Comparison of ENCODE assay signal across 1 cellular context in genomic region chr20:50916257-50916656, GRCh38.
TF ChIP-seq lines count a peak whose summit lies in the region.

No MANE protein-coding gene starts in this region.

TF ChIP-seq in HEK293, 187 proteins besides CTCF, POLR2A, EP300 and RAD21 (continued from another document):
- no peak for TF ChIP-seq ZBTB48 (tag by site-specific recombination; IDR thresholded peaks at IDR 0.05)
- TF ChIP-seq ZNF596 (tag by site-specific recombination; IDR thresholded peaks at IDR 0.05), result no peak
- TF ChIP-seq ZNF416 (tag by site-specific recombination; IDR thresholded peaks at IDR 0.05), result no peak
- no peak for TF ChIP-seq ZNF791 (tag by site-specific recombination; IDR thresholded peaks at IDR 0.05)
- no peak for TF ChIP-seq PATZ1 (tag by site-specific recombination; IDR thresholded peaks at IDR 0.05)
- TF ChIP-seq ZFHX2 (tag by site-specific recombination; conservative IDR thresholded peaks at IDR 0.05), result no peak
- TF ChIP-seq ZBTB1 (tag by site-specific recombination; IDR thresholded peaks at IDR 0.05), result no peak
- no peak for TF ChIP-seq ZNF654 (tag by site-specific recombination; IDR thresholded peaks at IDR 0.05; ENCODE audit: low read depth)
- no peak for TF ChIP-seq ZIC2 (tag by site-specific recombination; IDR thresholded peaks at IDR 0.05)
- no peak for TF ChIP-seq ZNF311 (tag by site-specific recombination; IDR thresholded peaks at IDR 0.05; ENCODE audit: borderline replicate concordance)
- no peak for TF ChIP-seq REPIN1 (tag by site-specific recombination; IDR thresholded peaks at IDR 0.05; ENCODE audit: low read depth)
- TF ChIP-seq ZNF350 (tag by site-specific recombination; IDR thresholded peaks at IDR 0.05), result no peak
- no peak for TF ChIP-seq ZNF114 (tag by site-specific recombination; IDR thresholded peaks at IDR 0.05)
- no peak; the same call in 1 of the 2 replicates for TF ChIP-seq REST (tag by site-specific recombination; IDR thresholded peaks at IDR 0.05)
- no peak for TF ChIP-seq ZNF707 (tag by site-specific recombination; IDR thresholded peaks at IDR 0.05)
- TF ChIP-seq ZNF692 (tag by site-specific recombination; IDR thresholded peaks at IDR 0.05), result no peak
- no peak for TF ChIP-seq ZSCAN4 (tag by site-specific recombination; IDR thresholded peaks at IDR 0.05)
- no peak for TF ChIP-seq GFI1B (tag by site-specific recombination; IDR thresholded peaks at IDR 0.05)
- no peak for TF ChIP-seq ZNF341 (tag by site-specific recombination; IDR thresholded peaks at IDR 0.05; ENCODE audit: low read depth)
- TF ChIP-seq ZNF366 (tag by site-specific recombination; conservative IDR thresholded peaks at IDR 0.05), result 0 out of 2 replicates have a peak, but pooled peaks have one; percentile 19
- TF ChIP-seq ZNF610 (tag by site-specific recombination; IDR thresholded peaks at IDR 0.05; ENCODE audit: borderline replicate concordance), result no peak
- no peak for TF ChIP-seq ZNF132 (tag by site-specific recombination; IDR thresholded peaks at IDR 0.05; ENCODE audit: borderline replicate concordance)
- no peak for TF ChIP-seq PRDM2 (tag by site-specific recombination; IDR thresholded peaks at IDR 0.05; ENCODE audit: borderline replicate concordance)
- TF ChIP-seq ZBTB26 (tag by site-specific recombination; optimal IDR thresholded peaks at IDR 0.05), result no peak
- TF ChIP-seq ZNF24 (tag by site-specific recombination; IDR thresholded peaks at IDR 0.05), result peak; percentile 93; the same call in 1 of the 2 replicates
- TF ChIP-seq ZNF660 (tag by site-specific recombination; IDR thresholded peaks at IDR 0.05), result no peak
- TF ChIP-seq ZNF18 (tag by site-specific recombination; IDR thresholded peaks at IDR 0.05), result no peak
- TF ChIP-seq ZNF121 (tag by site-specific recombination; IDR thresholded peaks at IDR 0.05), result no peak
